Comparison of ENCODE assay signal across 25 cellular contexts in the genomic region with DNA sequence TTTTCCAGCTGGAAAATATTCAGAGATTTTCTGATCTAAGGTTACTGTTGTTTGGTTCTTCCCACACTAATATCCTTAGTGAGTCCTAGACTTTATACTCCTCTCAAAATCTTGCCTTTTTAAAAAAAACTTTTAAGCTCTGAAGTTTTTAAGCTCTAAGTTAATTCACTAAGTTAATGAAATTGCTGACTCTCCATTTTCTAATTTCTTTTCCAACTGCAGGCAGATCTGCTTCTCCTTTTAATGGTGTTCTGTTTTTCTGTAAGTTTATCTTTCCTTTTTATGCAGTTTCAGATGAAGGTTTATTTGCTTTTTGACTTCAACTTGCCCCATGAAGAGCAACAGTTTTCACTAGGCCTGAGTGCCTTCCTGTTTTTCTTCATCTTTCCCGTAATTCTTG.
DNase-seq lines count a peak whose midpoint lies in the region; ATAC-seq, FAIRE-seq and TF ChIP-seq lines count a peak whose summit lies in the region.
"Had no signal": no experiment of that assay in that cellular context is flagged by ENCODE, and none has a peak within 500 bp of the region (broad histone marks: within the 10 kb centered on the region; RNA-seq: fewer than 3 reads in every experiment).

No MANE protein-coding gene starts in this region.

- TF ChIP-seq CTCF in HepG2 (CRISPR knock-in tag; IDR thresholded peaks at IDR 0.05): no peak
- no peak for TF ChIP-seq CTCF in right lobe of liver (IDR thresholded peaks at IDR 0.05)
- no peak for TF ChIP-seq CTCF in H1 (IDR thresholded peaks at IDR 0.05; ENCODE audit: control extremely low read depth in 1 of 3, insufficient read depth in 1 of 3, low read depth in 1 of 3, low read length in 3 of 3)
- no peak for TF ChIP-seq CTCF in mesothelial cell of epicardium (IDR thresholded peaks at IDR 0.05; ENCODE audit: unreplicated experiment)

- no peak overlapping the region for H2BK5ac ChIP-seq in H1 (ENCODE audit: low read depth, low read length)

- no peak overlapping the region for H2BK120ac ChIP-seq in H1 (replicated peaks; ENCODE audit: low read depth, low read length)

- H4K20me1 ChIP-seq in HepG2 (ENCODE audit: insufficient read depth, low read length) (no peaks in the 10 kb centered on the region), H1 (replicated peaks in 1 of 2; ENCODE audit: control insufficient read depth in 1 of 2, insufficient read depth in 2 of 2, low read length in 2 of 2) (no peaks in the 10 kb centered on the region)

- H3K36me3 ChIP-seq in HepG2 (replicated peaks in 1 of 2; ENCODE audit: control insufficient read depth in 1 of 2, insufficient read depth in 2 of 2, low read length in 2 of 2): no peaks in the 10 kb centered on the region
- no peaks in the 10 kb centered on the region for H3K36me3 ChIP-seq in right lobe of liver
- H3K36me3 ChIP-seq in H1 (ENCODE audit: control insufficient read depth in 2 of 4, insufficient read depth in 4 of 4, low read length in 3 of 4): no peaks in the 10 kb centered on the region
- H3K36me3 ChIP-seq: prostate gland, tibial artery had no signal

- no peak for TF ChIP-seq RAD21 in HepG2 (CRISPR knock-in tag; IDR thresholded peaks at IDR 0.05)
- TF ChIP-seq RAD21 in H1 (IDR thresholded peaks at IDR 0.05 in 1 of 2, conservative IDR thresholded peaks at IDR 0.05 in 1 of 2; ENCODE audit: low read depth in 2 of 2, low read length in 2 of 2): no peak

- peaks cover 2% of the 10 kb centered on the region for H3K36me3 Mint-ChIP-seq in mesothelial cell of epicardium
- H3K36me3 Mint-ChIP-seq: CD8-positive, alpha-beta T cell had no signal

- no peak overlapping the region for H2BK12ac ChIP-seq in H1 (ENCODE audit: low read depth, low read length)

- no peak overlapping the region for H3K4me2 ChIP-seq in HepG2 (ENCODE audit: low read depth, low read length)
- no peak overlapping the region for H3K4me2 ChIP-seq in H1 (ENCODE audit: insufficient read depth in 1 of 2, low read depth in 2 of 2, low read length in 2 of 2)

- H3K79me2 ChIP-seq in HepG2 (ENCODE audit: insufficient read depth, low read length): no peaks in the 10 kb centered on the region
- no peaks in the 10 kb centered on the region for H3K79me2 ChIP-seq in H1 (ENCODE audit: control insufficient read depth in 1 of 2, insufficient read depth in 2 of 2, low read length in 2 of 2)

- peak overlapping the region; percentile 68 for H3K27ac Mint-ChIP-seq in mesothelial cell of epicardium
- H3K27ac Mint-ChIP-seq: activated CD4-positive, alpha-beta T cell treated with anti-CD3 and anti-CD28 coated beads for 36 hours; CD8-positive, alpha-beta T cell; stimulated activated naive CD8-positive, alpha-beta T cell treated with anti-CD3 and anti-CD28 coated beads, Interleukin-15, amount 100 ng/mL, for 72 hours had no signal

- no peak overlapping the region for H3K56ac ChIP-seq in H1 (replicated peaks; ENCODE audit: insufficient read length, low read depth, low read length)

- H4K5ac ChIP-seq in H1 (ENCODE audit: insufficient read length, low read depth, low read length): no peak overlapping the region

- no peak overlapping the region for H3K9ac ChIP-seq in HepG2 (ENCODE audit: insufficient read depth, low read depth, low read length)
- no peak overlapping the region for H3K9ac ChIP-seq in H1 (replicated peaks in 1 of 4; ENCODE audit: extremely low read depth in 1 of 4, low read depth in 3 of 4, low read length in 3 of 4)

- TF ChIP-seq EP300 in HepG2 (IDR thresholded peaks at IDR 0.05; ENCODE audit: low read depth in 2 of 2, low read length in 2 of 2): no peak
- no peak for TF ChIP-seq EP300 in HepG2 (CRISPR knock-in tag; IDR thresholded peaks at IDR 0.05; ENCODE audit: borderline replicate concordance)
- TF ChIP-seq EP300 in H1 (IDR thresholded peaks at IDR 0.05; ENCODE audit: borderline replicate concordance in 1 of 2, low read depth in 2 of 2, low read length in 2 of 2): no peak

- peaks cover 10% of the 10 kb centered on the region for H3K9me3 Mint-ChIP-seq in mesothelial cell of epicardium
- H3K9me3 Mint-ChIP-seq: CD8-positive, alpha-beta T cell had no signal

- H3K27ac ChIP-seq in HepG2 (ENCODE audit: extremely low read length, insufficient read depth, low read length): no peak overlapping the region
- H3K27ac ChIP-seq in right lobe of liver: no peak overlapping the region
- no peak overlapping the region for H3K27ac ChIP-seq in H1 (ENCODE audit: low read depth, low read length)
- H3K27ac ChIP-seq: epithelial cell of prostate, prostate gland, skin epidermis had no signal

- no peak overlapping the region for H3K4ac ChIP-seq in H1 (replicated peaks; ENCODE audit: insufficient read length, low read depth, low read length)

- ATAC-seq in HepG2 (no peak), right lobe of liver (no peak), GM18870 (IDR thresholded peaks at IDR 0.05; ENCODE audit: unreplicated experiment) (no peak), GM19328 (IDR thresholded peaks at IDR 0.05; ENCODE audit: unreplicated experiment) (no peak)
- ATAC-seq: activated CD4-positive, alpha-beta T cell treated with anti-CD3 and anti-CD28 coated beads for 36 hours; CD8-positive, alpha-beta T cell; stimulated activated naive CD8-positive, alpha-beta T cell treated with anti-CD3 and anti-CD28 coated beads, Interleukin-15, amount 100 ng/mL, for 72 hours had no signal

- H2AFZ ChIP-seq in HepG2 (ENCODE audit: low read length) (no peak overlapping the region), H1 (ENCODE audit: low read length) (no peak overlapping the region)

- FAIRE-seq in HepG2 (lab: Jason Lieb, UNC) (no peak), H1 (lab: Jason Lieb, UNC) (no peak)

- H3K4me1 ChIP-seq in HepG2 (ENCODE audit: insufficient read depth, low read length) (no peaks in the 10 kb centered on the region), right lobe of liver (no peaks in the 10 kb centered on the region), H1 (replicated peaks in 1 of 4; ENCODE audit: control insufficient read depth in 3 of 4, insufficient read depth in 4 of 4, low read length in 3 of 4) (peaks cover 0 to 3% (median 0%) of the 10 kb centered on the region in 4 experiments; a peak in 1 of 7 replicates)
- H3K4me1 ChIP-seq: prostate gland had no signal

- in situ Hi-C loops in HepG2 (cut with HindIII; ENCODE audit: extremely low pct_ligation_motif_present, low pct_unique_long_range_greater_than_20kb): no loop called here
- in situ Hi-C loops in G401 (cut with HindIII; ENCODE audit: low sequenced_read_pairs): no loop called here

- no peaks in the 10 kb centered on the region for H3K27me3 ChIP-seq in HepG2 (ENCODE audit: control insufficient read depth in 1 of 2, insufficient read depth in 2 of 2, low read length in 2 of 2)
- no peaks in the 10 kb centered on the region for H3K27me3 ChIP-seq in right lobe of liver
- H3K27me3 ChIP-seq in H1 (replicated peaks in 1 of 4; ENCODE audit: control insufficient read depth in 3 of 4, extremely low read depth in 1 of 4, insufficient read depth in 3 of 4, low read length in 3 of 4): peaks cover 0 to 1% (median 0%) of the 10 kb centered on the region in 4 experiments; a peak in 1 of 7 replicates
- H3K27me3 ChIP-seq: tibial artery had no signal

- no peak overlapping the region for H2AK5ac ChIP-seq in H1 (ENCODE audit: low read depth, low read length)

- H3K79me1 ChIP-seq in H1 (ENCODE audit: low read depth, low read length): no peaks in the 10 kb centered on the region

- H4K91ac ChIP-seq in H1 (replicated peaks; ENCODE audit: insufficient read length, low read length): no peak overlapping the region

- no peaks in the 10 kb centered on the region for H3K9me3 ChIP-seq in HepG2 (ENCODE audit: low read length)
- H3K9me3 ChIP-seq in right lobe of liver: no peaks in the 10 kb centered on the region
- H3K9me3 ChIP-seq in H1 (ENCODE audit: insufficient read depth in 2 of 2, low read depth in 1 of 2, low read length in 1 of 2): no peaks in the 10 kb centered on the region
- H3K9me3 ChIP-seq: prostate gland, tibial artery had no signal

- H3K4me1 Mint-ChIP-seq in mesothelial cell of epicardium: peaks cover 36% of the 10 kb centered on the region
- H3K4me1 Mint-ChIP-seq: activated CD4-positive, alpha-beta T cell treated with anti-CD3 and anti-CD28 coated beads for 36 hours; stimulated activated naive CD8-positive, alpha-beta T cell treated with anti-CD3 and anti-CD28 coated beads, Interleukin-15, amount 100 ng/mL, for 72 hours had no signal

- CTCF ChIA-PET in HepG2 (lab: Yijun Ruan, JAX; ENCODE audit: low intra/inter-chr PET ratio, low total read pairs) (no interaction called here), H1 (lab: Charles Lee; ENCODE audit: partially characterized antibody) (interaction anchor here (1.0 kb wide), 1 partner anchor 120 kb away, joined by 3 read pairs; no protein-coding TSS in a partner anchor)

- no peaks in the 10 kb centered on the region for H3K23me2 ChIP-seq in H1 (ENCODE audit: low read depth, low read length)

- POLR2A ChIA-PET in HepG2 (lab: Yijun Ruan, JAX): no interaction called here
- POLR2A ChIA-PET in H1 (lab: Charles Lee; ENCODE audit: partially characterized antibody): no interaction called here

- 6% methylated on average over 1 of the region's 1 CpG for WGBS in HepG2 (ENCODE audit: low lambda C conversion rate)
- WGBS in right lobe of liver (ENCODE audit: insufficient coverage, low coverage, low lambda C conversion rate, missing lambda C conversion rate): 20% methylated on average over 1 of the region's 1 CpG
- WGBS in H1 (ENCODE audit: extremely low coverage in 1 of 2, insufficient coverage in 1 of 2, insufficient read length in 1 of 2, insufficient replicate concordance in 2 of 2, low coverage in 1 of 2, low lambda C conversion rate in 2 of 2, missing lambda C conversion rate in 1 of 2), 2 experiments: 0% methylated on average over 1 of the region's 1 CpG; no CpG with 5 or more reads in 1 of the 2 experiments

- intact Hi-C loops in HepG2 (cut with micrococcal nuclease; ENCODE audit: unreplicated experiment) (no loop called here), right lobe of liver (cut with DNase I) (no loop called here)

- no peaks in the 10 kb centered on the region for H3K27me3 Mint-ChIP-seq in mesothelial cell of epicardium (ENCODE audit: low read depth)
- H3K27me3 Mint-ChIP-seq: stimulated activated naive CD8-positive, alpha-beta T cell treated with anti-CD3 and anti-CD28 coated beads, Interleukin-15, amount 100 ng/mL, for 72 hours had no signal

- no peak overlapping the region for H3K14ac ChIP-seq in H1 (ENCODE audit: insufficient read length)

- no peak overlapping the region for H4K8ac ChIP-seq in H1 (ENCODE audit: extremely low read depth, insufficient read depth, low read length)

- H3K4me3 Mint-ChIP-seq in mesothelial cell of epicardium: no peak overlapping the region
- H3K4me3 Mint-ChIP-seq: activated CD4-positive, alpha-beta T cell treated with anti-CD3 and anti-CD28 coated beads for 36 hours; CD8-positive, alpha-beta T cell; stimulated activated naive CD8-positive, alpha-beta T cell treated with anti-CD3 and anti-CD28 coated beads, Interleukin-15, amount 100 ng/mL, for 72 hours had no signal

- BruUV-seq in HepG2 (replicated peaks; lab: Mats Ljungman, UMichigan): no TSS peak

- DNase-seq in HepG2 (ENCODE audit: low spot score) (no peak), right lobe of liver (no peak), H1 (ENCODE audit: low read depth in 1 of 2, low spot score in 2 of 2) (no peak), mesothelial cell of epicardium (ENCODE audit: low spot score in 2 of 2, unreplicated experiment in 2 of 2) (no peak), G401 (ENCODE audit: low spot score) (no peak)
- DNase-seq in activated T-cell treated with anti-CD3 and anti-CD28 coated beads, Interleukin-2, amount 50 U/mL, for 48 hours: no peak
- DNase-seq: activated CD4-positive, alpha-beta T cell treated with anti-CD3 and anti-CD28 coated beads for 36 hours; activated CD8-positive, alpha-beta memory T cell treated with anti-CD3 and anti-CD28 coated beads for 24 hours; activated effector memory CD4-positive, alpha-beta T cell treated with anti-CD3 and anti-CD28 coated beads, Interleukin-2, amount 50 U/mL, for 16 hours; CD8-positive, alpha-beta T cell; cerebellar nuclear complex; DMS 273 treated with DMSO at 0.1 percent for 48 hours; GOT3; NCI-H2029 treated with DMSO at 0.1 percent for 48 hours; NCI-H345; NCI-H748 treated with DMSO at 0.1 percent for 48 hours; stimulated activated CD4-positive, alpha-beta T cell treated with anti-CD3 and anti-CD28 coated beads, Interleukin-1b, Interleukin-23, amount 100 ng/mL, for 48 hours; stimulated activated CD8-positive, alpha-beta memory T cell treated with anti-CD3 and anti-CD28 coated beads, Interleukin-4, amount 100 ng/mL, for 48 hours; stimulated activated naive CD8-positive, alpha-beta T cell treated with anti-CD3 and anti-CD28 coated beads, Interleukin-15, amount 100 ng/mL, for 72 hours; tibial artery had no signal

- no peak overlapping the region for H3K4me3 ChIP-seq in HepG2 (replicated peaks in 1 of 3; ENCODE audit: insufficient read depth in 1 of 3, low read depth in 2 of 3, low read length in 3 of 3)
- H3K4me3 ChIP-seq in right lobe of liver: no peak overlapping the region
- H3K4me3 ChIP-seq in H1 (ENCODE audit: extremely low read depth in 1 of 4, insufficient read depth in 2 of 4, low read depth in 3 of 4, low read length in 4 of 4): no peak overlapping the region
- H3K4me3 ChIP-seq: prostate gland, skin epidermis, tibial artery had no signal

- no peak overlapping the region for H2BK15ac ChIP-seq in H1 (ENCODE audit: low read length)

- H3K18ac ChIP-seq in H1 (ENCODE audit: extremely low read depth, low read length): no peak overlapping the region

- no peak overlapping the region for H2BK20ac ChIP-seq in H1 (ENCODE audit: low read length)

- no peak overlapping the region for H3K23ac ChIP-seq in H1 (ENCODE audit: insufficient read length)

- TF ChIP-seq POLR2A in HepG2 (IDR thresholded peaks at IDR 0.05; ENCODE audit: insufficient read depth in 1 of 2, low read depth in 2 of 2, low read length in 2 of 2) (no peak), right lobe of liver (IDR thresholded peaks at IDR 0.05) (no peak), H1 (IDR thresholded peaks at IDR 0.05; ENCODE audit: control extremely low read depth in 1 of 2, low read depth in 2 of 2, low read length in 2 of 2) (no peak)

Comparison
In these comparisons a context has a peak if more than half of its experiments do, and no peak if none do; other contexts are left out.
1. Of the 41 proteins assayed by ChIP-seq in both HepG2 and H1: peak only in HepG2: none; only in H1: none; in both: MAFK; in neither: 40.